22 cellular contexts compared by ENCODE assay signal in the genomic region with DNA sequence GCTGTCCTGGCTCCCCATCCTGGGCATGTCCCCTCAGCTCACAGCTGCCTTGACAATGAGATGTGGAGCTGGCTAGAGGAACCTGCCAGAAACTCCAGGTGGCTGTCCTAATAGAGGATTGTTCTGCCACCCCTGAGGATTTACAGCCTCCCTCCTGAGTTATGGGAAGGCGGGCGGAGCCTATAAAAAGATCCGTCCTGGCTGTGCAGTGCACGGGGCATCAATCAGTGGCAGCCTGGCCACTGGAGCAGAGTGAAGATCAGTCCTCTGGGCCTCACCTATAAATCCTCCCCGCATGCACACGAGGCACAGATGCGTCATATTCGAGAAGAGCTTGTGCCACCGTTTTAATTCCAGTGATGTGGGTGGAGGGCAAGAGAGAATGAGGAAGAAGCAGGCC.
DNase-seq lines count a peak whose midpoint lies in the region; ATAC-seq and TF ChIP-seq lines count a peak whose summit lies in the region.
"Had no signal": no experiment of that assay in that cellular context is flagged by ENCODE, and none has a peak within 500 bp of the region (broad histone marks: within the 10 kb centered on the region; RNA-seq: fewer than 3 reads in every experiment).

No MANE protein-coding gene starts in this region.

- no peaks in the 10 kb centered on the region for H3K4me1 Mint-ChIP-seq in activated CD4-positive, alpha-beta T cell treated with anti-CD3 and anti-CD28 coated beads, Interleukin-2, amount 10 ng/mL, durations not matched to agents 24 days and 14 days
- H3K4me1 Mint-ChIP-seq: CD4-positive, alpha-beta memory T cell had no signal

- no peak overlapping the region for H3K27ac Mint-ChIP-seq in activated CD4-positive, alpha-beta T cell treated with anti-CD3 and anti-CD28 coated beads, Interleukin-2, amount 10 ng/mL, durations not matched to agents 24 days and 14 days
- H3K27ac Mint-ChIP-seq: CD4-positive, alpha-beta memory T cell; H9 had no signal

- peaks cover 4% of the 10 kb centered on the region for H3K27me3 Mint-ChIP-seq in activated CD4-positive, alpha-beta T cell treated with anti-CD3 and anti-CD28 coated beads, Interleukin-2, amount 10 ng/mL, durations not matched to agents 24 days and 14 days

- POLR2A ChIA-PET in HEK293 (lab: Yijun Ruan, JAX), result no interaction called here

- no peaks in the 10 kb centered on the region for H3K27me3 ChIP-seq in gastroesophageal sphincter
- H3K27me3 ChIP-seq: BLaER1, MG63 had no signal

- 81% methylated on average over 3 to 5 of the region's 9 CpGs for WGBS in gastroesophageal sphincter (ENCODE audit: low coverage in 1 of 2), 2 donors

- no peaks in the 10 kb centered on the region; the same call in 1 of the 2 replicates for H3K4me1 ChIP-seq in HEK293 (ENCODE audit: control insufficient read depth, insufficient read depth, low read length)
- H3K4me1 ChIP-seq in gastroesophageal sphincter, result no peaks in the 10 kb centered on the region

- DNase-seq in NCI-H2171 treated with DMSO at 0.1 percent for 48 hours (lab: John Stamatoyannopoulos, UW), result peak; percentile 55
- DNase-seq in NCI-H2171 (lab: John Stamatoyannopoulos, UW), result no peak
- peak; percentile 95 for DNase-seq in NCI-H69 (lab: John Stamatoyannopoulos, UW)
- no peak for DNase-seq in left colon
- no peak for DNase-seq in activated CD4-positive, alpha-beta T cell treated with anti-CD3 and anti-CD28 coated beads, Interleukin-2, amount 10 ng/mL, durations not matched to agents 24 days and 14 days
- DNase-seq: CD4-positive, alpha-beta memory T cell; DND-41; H9; IMR-90; Karpas-422; MG63; NCI-H1048; NCI-H187; NCI-H526; SIG-M5; T-helper 1 cell; T-helper 9 cell had no signal

- H3K4me3 ChIP-seq in HEK293 (ENCODE audit: low read depth, low read length), result no peak overlapping the region
- H3K4me3 ChIP-seq in gastroesophageal sphincter, result no peak overlapping the region
- H3K4me3 ChIP-seq: BLaER1, MG63 had no signal

- H3K27ac ChIP-seq in HEK293 (ENCODE audit: extremely low read depth, low read depth, low read length), result no peak overlapping the region
- H3K27ac ChIP-seq in gastroesophageal sphincter, result no peak overlapping the region
- H3K27ac ChIP-seq: BLaER1 had no signal

- peaks cover 5% of the 10 kb centered on the region for H3K9me3 Mint-ChIP-seq in activated CD4-positive, alpha-beta T cell treated with anti-CD3 and anti-CD28 coated beads, Interleukin-2, amount 10 ng/mL, durations not matched to agents 24 days and 14 days
- H3K9me3 Mint-ChIP-seq: CD4-positive, alpha-beta memory T cell; H9 had no signal

- TF ChIP-seq EP300 in gastroesophageal sphincter (IDR thresholded peaks at IDR 0.05), result no peak

- CTCF ChIA-PET in HEK293 (lab: Yijun Ruan, JAX), result interaction anchor here (0.7 kb wide), 1 partner anchor 762 kb away, joined by 3 read pairs; no protein-coding TSS in a partner anchor

- H3K36me3 ChIP-seq in HEK293 (ENCODE audit: control insufficient read depth in 2 of 2, insufficient read depth in 1 of 2, low read length in 2 of 2), result no peaks in the 10 kb centered on the region
- no peaks in the 10 kb centered on the region for H3K36me3 ChIP-seq in gastroesophageal sphincter
- H3K36me3 ChIP-seq: BLaER1, MG63 had no signal

- no peak for TF ChIP-seq POLR2A in gastroesophageal sphincter (IDR thresholded peaks at IDR 0.05)

- H3K36me3 Mint-ChIP-seq in activated CD4-positive, alpha-beta T cell treated with anti-CD3 and anti-CD28 coated beads, Interleukin-2, amount 10 ng/mL, durations not matched to agents 24 days and 14 days (ENCODE audit: low read depth), result no peaks in the 10 kb centered on the region
- H3K36me3 Mint-ChIP-seq: CD4-positive, alpha-beta memory T cell had no signal

- TF ChIP-seq CTCF in HEK293 (tag by site-specific recombination; IDR thresholded peaks at IDR 0.05) (no peak), gastroesophageal sphincter (IDR thresholded peaks at IDR 0.05) (no peak)

- intact Hi-C loops in left colon (cut with DNase I, micrococcal nuclease), result no loop called here
- intact Hi-C loops in activated CD4-positive, alpha-beta T cell treated with anti-CD3 and anti-CD28 coated beads, Interleukin-2, amount 10 ng/mL, durations not matched to agents 24 days and 14 days (cut with micrococcal nuclease), result no loop called here

- ATAC-seq in left colon (peak; percentile 32), GM18867 (IDR thresholded peaks at IDR 0.05; ENCODE audit: unreplicated experiment) (no peak), gastroesophageal sphincter (no peak)
- ATAC-seq: SK-N-SH treated with all-trans-retinoic acid at 6 μM for 48 hours had no signal

- H3K4me3 Mint-ChIP-seq in activated CD4-positive, alpha-beta T cell treated with anti-CD3 and anti-CD28 coated beads, Interleukin-2, amount 10 ng/mL, durations not matched to agents 24 days and 14 days, result no peak overlapping the region
- H3K4me3 Mint-ChIP-seq: CD4-positive, alpha-beta memory T cell; H9 had no signal

- H3K9me3 ChIP-seq in HEK293 (ENCODE audit: control insufficient read depth, insufficient read depth, low read depth, low read length) (no peaks in the 10 kb centered on the region), gastroesophageal sphincter (no peaks in the 10 kb centered on the region)
- H3K9me3 ChIP-seq: BLaER1, MG63 had no signal

TF ChIP-seq in HEK293, 187 proteins besides CTCF, POLR2A, EP300 and RAD21 (continues in another document):
- TF ChIP-seq SP7 (tag by site-specific recombination; IDR thresholded peaks at IDR 0.05) (peak; percentile 93), KLF8 (tag by site-specific recombination; IDR thresholded peaks at IDR 0.05) (no peak), ZNF843 (tag by site-specific recombination; IDR thresholded peaks at IDR 0.05) (no peak), ZNF341 (tag by site-specific recombination; IDR thresholded peaks at IDR 0.05; ENCODE audit: low read depth) (peak; percentile 68), MYNN (tag by site-specific recombination; IDR thresholded peaks at IDR 0.05; ENCODE audit: borderline replicate concordance) (no peak), ZNF302 (tag by site-specific recombination; IDR thresholded peaks at IDR 0.05; ENCODE audit: low read depth) (no peak), ZEB2 (tag by site-specific recombination; IDR thresholded peaks at IDR 0.05) (no peak), ZNF473 (tag by site-specific recombination; IDR thresholded peaks at IDR 0.05) (no peak), KLF16 (tag by site-specific recombination; IDR thresholded peaks at IDR 0.05) (peak; percentile 70), ZNF677 (tag by site-specific recombination; IDR thresholded peaks at IDR 0.05) (no peak)
- TF ChIP-seq, protein P1, sequence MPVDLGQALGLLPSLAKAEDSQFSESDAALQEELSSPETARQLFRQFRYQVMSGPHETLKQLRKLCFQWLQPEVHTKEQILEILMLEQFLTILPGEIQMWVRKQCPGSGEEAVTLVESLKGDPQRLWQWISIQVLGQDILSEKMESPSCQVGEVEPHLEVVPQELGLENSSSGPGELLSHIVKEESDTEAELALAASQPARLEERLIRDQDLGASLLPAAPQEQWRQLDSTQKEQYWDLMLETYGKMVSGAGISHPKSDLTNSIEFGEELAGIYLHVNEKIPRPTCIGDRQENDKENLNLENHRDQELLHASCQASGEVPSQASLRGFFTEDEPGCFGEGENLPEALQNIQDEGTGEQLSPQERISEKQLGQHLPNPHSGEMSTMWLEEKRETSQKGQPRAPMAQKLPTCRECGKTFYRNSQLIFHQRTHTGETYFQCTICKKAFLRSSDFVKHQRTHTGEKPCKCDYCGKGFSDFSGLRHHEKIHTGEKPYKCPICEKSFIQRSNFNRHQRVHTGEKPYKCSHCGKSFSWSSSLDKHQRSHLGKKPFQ (tag by site-specific recombination; IDR thresholded peaks at IDR 0.05), result no peak
- TF ChIP-seq, protein P2, sequence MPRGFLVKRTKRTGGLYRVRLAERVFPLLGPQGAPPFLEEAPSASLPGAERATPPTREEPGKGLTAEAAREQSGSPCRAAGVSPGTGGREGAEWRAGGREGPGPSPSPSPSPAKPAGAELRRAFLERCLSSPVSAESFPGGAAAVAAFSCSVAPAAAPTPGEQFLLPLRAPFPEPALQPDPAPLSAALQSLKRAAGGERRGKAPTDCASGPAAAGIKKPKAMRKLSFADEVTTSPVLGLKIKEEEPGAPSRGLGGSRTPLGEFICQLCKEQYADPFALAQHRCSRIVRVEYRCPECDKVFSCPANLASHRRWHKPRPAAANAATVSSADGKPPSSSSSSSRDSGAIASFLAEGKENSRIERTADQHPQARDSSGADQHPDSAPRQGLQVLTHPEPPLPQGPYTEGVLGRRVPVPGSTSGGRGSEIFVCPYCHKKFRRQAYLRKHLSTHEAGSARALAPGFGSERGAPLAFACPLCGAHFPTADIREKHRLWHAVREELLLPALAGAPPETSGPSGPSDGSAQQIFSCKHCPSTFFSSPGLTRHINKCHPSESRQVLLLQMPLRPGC (tag by site-specific recombination; IDR thresholded peaks at IDR 0.05), result no peak
- TF ChIP-seq, protein P3, sequence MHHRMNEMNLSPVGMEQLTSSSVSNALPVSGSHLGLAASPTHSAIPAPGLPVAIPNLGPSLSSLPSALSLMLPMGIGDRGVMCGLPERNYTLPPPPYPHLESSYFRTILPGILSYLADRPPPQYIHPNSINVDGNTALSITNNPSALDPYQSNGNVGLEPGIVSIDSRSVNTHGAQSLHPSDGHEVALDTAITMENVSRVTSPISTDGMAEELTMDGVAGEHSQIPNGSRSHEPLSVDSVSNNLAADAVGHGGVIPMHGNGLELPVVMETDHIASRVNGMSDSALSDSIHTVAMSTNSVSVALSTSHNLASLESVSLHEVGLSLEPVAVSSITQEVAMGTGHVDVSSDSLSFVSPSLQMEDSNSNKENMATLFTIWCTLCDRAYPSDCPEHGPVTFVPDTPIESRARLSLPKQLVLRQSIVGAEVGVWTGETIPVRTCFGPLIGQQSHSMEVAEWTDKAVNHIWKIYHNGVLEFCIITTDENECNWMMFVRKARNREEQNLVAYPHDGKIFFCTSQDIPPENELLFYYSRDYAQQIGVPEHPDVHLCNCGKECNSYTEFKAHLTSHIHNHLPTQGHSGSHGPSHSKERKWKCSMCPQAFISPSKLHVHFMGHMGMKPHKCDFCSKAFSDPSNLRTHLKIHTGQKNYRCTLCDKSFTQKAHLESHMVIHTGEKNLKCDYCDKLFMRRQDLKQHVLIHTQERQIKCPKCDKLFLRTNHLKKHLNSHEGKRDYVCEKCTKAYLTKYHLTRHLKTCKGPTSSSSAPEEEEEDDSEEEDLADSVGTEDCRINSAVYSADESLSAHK (tag by site-specific recombination; IDR thresholded peaks at IDR 0.05), result no peak
- TF ChIP-seq, protein P4, sequence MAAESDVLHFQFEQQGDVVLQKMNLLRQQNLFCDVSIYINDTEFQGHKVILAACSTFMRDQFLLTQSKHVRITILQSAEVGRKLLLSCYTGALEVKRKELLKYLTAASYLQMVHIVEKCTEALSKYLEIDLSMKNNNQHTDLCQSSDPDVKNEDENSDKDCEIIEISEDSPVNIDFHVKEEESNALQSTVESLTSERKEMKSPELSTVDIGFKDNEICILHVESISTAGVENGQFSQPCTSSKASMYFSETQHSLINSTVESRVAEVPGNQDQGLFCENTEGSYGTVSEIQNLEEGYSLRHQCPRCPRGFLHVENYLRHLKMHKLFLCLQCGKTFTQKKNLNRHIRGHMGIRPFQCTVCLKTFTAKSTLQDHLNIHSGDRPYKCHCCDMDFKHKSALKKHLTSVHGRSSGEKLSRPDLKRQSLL (tag by site-specific recombination; IDR thresholded peaks at IDR 0.05), result no peak

Comparison
In these comparisons a context has a peak if more than half of its experiments do, and no peak if none do; other contexts are left out.
1. DNase-seq: peak in NCI-H2171 treated with DMSO at 0.1 percent for 48 hours (single experiment) and NCI-H69 (single experiment); none in NCI-H2171 (single experiment), left colon (0 of 2) and activated CD4-positive, alpha-beta T cell treated with anti-CD3 and anti-CD28 coated beads, Interleukin-2, amount 10 ng/mL, durations not matched to agents 24 days and 14 days (single experiment).